ENCODE assay signal across 11 cellular contexts in genomic region chr10:130021373-130021950, GRCh38. TPM values are rescaled to one million over a fixed set of nuclear protein-coding genes. Genes with fewer than 3 reads are reported as not detected.
DNase-seq lines count a peak whose midpoint lies in the region; ATAC-seq and TF ChIP-seq lines count a peak whose summit lies in the region.
"Had no signal": no experiment of that assay in that cellular context is flagged by ENCODE, and none has a peak within 500 bp of the region (broad histone marks: within the 10 kb centered on the region; RNA-seq: fewer than 3 reads in every experiment).

No MANE protein-coding gene starts in this region.

- H3K9me3 Mint-ChIP-seq in endodermal cell = no peaks in the 10 kb centered on the region
- H3K9me3 Mint-ChIP-seq: CD4-positive, CD25-positive, alpha-beta regulatory T cell had no signal

- no peak overlapping the region for H3K27ac ChIP-seq in heart left ventricle
- H3K27ac ChIP-seq in right atrium auricular region = no peak overlapping the region
- no peak overlapping the region for H3K27ac ChIP-seq in foreskin keratinocyte
- H3K27ac ChIP-seq in spleen = no peak overlapping the region
- H3K27ac ChIP-seq in endodermal cell (ENCODE audit: low read depth, low read length) = no peak overlapping the region
- H3K27ac ChIP-seq: stomach had no signal

- H3K36me3 Mint-ChIP-seq in endodermal cell (ENCODE audit: low read depth) = no peaks in the 10 kb centered on the region
- H3K36me3 Mint-ChIP-seq: CD4-positive, CD25-positive, alpha-beta regulatory T cell had no signal

- H3K9me3 ChIP-seq in heart left ventricle (no peaks in the 10 kb centered on the region), right atrium auricular region (no peaks in the 10 kb centered on the region), spleen (no peaks in the 10 kb centered on the region), endodermal cell (ENCODE audit: control insufficient read depth, low read length) (no peaks in the 10 kb centered on the region)
- H3K9me3 ChIP-seq: stomach had no signal

- peaks cover 0 to 8% (median 0%) of the 10 kb centered on the region in 12 donors for H3K4me1 ChIP-seq in heart left ventricle
- H3K4me1 ChIP-seq in right atrium auricular region = no peaks in the 10 kb centered on the region
- peaks cover 5% of the 10 kb centered on the region for H3K4me1 ChIP-seq in foreskin keratinocyte
- H3K4me1 ChIP-seq in spleen = no peaks in the 10 kb centered on the region
- H3K4me1 ChIP-seq in endodermal cell (ENCODE audit: control insufficient read depth, insufficient read depth, low read length) = no peaks in the 10 kb centered on the region
- H3K4me1 ChIP-seq: stomach had no signal

- H3K36me3 ChIP-seq in heart left ventricle = no peaks in the 10 kb centered on the region
- no peaks in the 10 kb centered on the region for H3K36me3 ChIP-seq in right atrium auricular region
- no peaks in the 10 kb centered on the region for H3K36me3 ChIP-seq in spleen
- no peaks in the 10 kb centered on the region for H3K36me3 ChIP-seq in endodermal cell (ENCODE audit: control insufficient read depth, insufficient read depth, low read length)
- H3K36me3 ChIP-seq: stomach had no signal

- no peak overlapping the region for H3K4me3 Mint-ChIP-seq in endodermal cell
- H3K4me3 Mint-ChIP-seq: CD4-positive, CD25-positive, alpha-beta regulatory T cell had no signal

- H3K27me3 ChIP-seq in heart left ventricle = peaks cover 0 to 6% (median 0%) of the 10 kb centered on the region in 9 donors
- H3K27me3 ChIP-seq in right atrium auricular region = no peaks in the 10 kb centered on the region
- no peaks in the 10 kb centered on the region for H3K27me3 ChIP-seq in foreskin keratinocyte
- peaks cover 0 to 2% (median 0%) of the 10 kb centered on the region in 7 donors for H3K27me3 ChIP-seq in spleen (replicated peaks in 1 of 7)
- no peaks in the 10 kb centered on the region for H3K27me3 ChIP-seq in endodermal cell (ENCODE audit: control insufficient read depth, insufficient read depth, low read length, poor library complexity, severe bottlenecking)

- no peak overlapping the region for H3K9ac ChIP-seq in endodermal cell (ENCODE audit: extremely low read depth, low read length, poor library complexity, severe bottlenecking)

- no peaks in the 10 kb centered on the region for H3K4me1 Mint-ChIP-seq in endodermal cell

- peak in 1 of 5 donors; percentile 58 for DNase-seq in heart left ventricle
- DNase-seq in right atrium auricular region (ENCODE audit: low spot score) = no peak
- DNase-seq in RKO (ENCODE audit: low spot score) = peak; percentile 9
- DNase-seq in foreskin keratinocyte = peak; percentile 63 to 78
- no peak for DNase-seq in spleen
- DNase-seq in endodermal cell = no peak
- DNase-seq in putamen (ENCODE audit: low spot score) = no peak
- DNase-seq: CD4-positive, CD25-positive, alpha-beta regulatory T cell; cortex of kidney; stomach had no signal

- 72 to 76% (median 75%) methylated on average over 9 to 12 of the region's 12 CpGs for WGBS in heart left ventricle, 4 donors
- 71 to 77% (median 75%) methylated on average over 12 of the region's 12 CpGs for WGBS in spleen, 5 donors
- WGBS in endodermal cell (ENCODE audit: insufficient coverage in 1 of 2, insufficient read length in 1 of 2), 2 experiments = 93% methylated on average over 9 to 12 of the region's 12 CpGs

- no peak overlapping the region for H3K27ac Mint-ChIP-seq in endodermal cell
- H3K27ac Mint-ChIP-seq: CD4-positive, CD25-positive, alpha-beta regulatory T cell had no signal

- intact Hi-C loops in heart left ventricle (cut with DNase I) = no loop called here
- intact Hi-C loops in spleen (cut with DNase I; ENCODE audit: low total_unique reads) = no loop called here

- H3K4me3 ChIP-seq in heart left ventricle = no peak overlapping the region
- no peak overlapping the region for H3K4me3 ChIP-seq in right atrium auricular region
- H3K4me3 ChIP-seq in spleen = no peak overlapping the region
- H3K4me3 ChIP-seq in endodermal cell (ENCODE audit: low read length) = no peak overlapping the region
- H3K4me3 ChIP-seq: stomach had no signal

- ATAC-seq in heart left ventricle = peak in 3 of 4 donors; percentile 47 to 73 (median 51)
- peak; percentile 50 for ATAC-seq in foreskin keratinocyte
- ATAC-seq in GM21825 (IDR thresholded peaks at IDR 0.05; ENCODE audit: unreplicated experiment) = no peak

- H3K27me3 Mint-ChIP-seq in endodermal cell (ENCODE audit: insufficient read depth) = no peaks in the 10 kb centered on the region

- TF ChIP-seq POLR2A in heart left ventricle (IDR thresholded peaks at IDR 0.05) (no peak), spleen (IDR thresholded peaks at IDR 0.05) (no peak)

- TF ChIP-seq CTCF in heart left ventricle (IDR thresholded peaks at IDR 0.05) (no peak), right atrium auricular region (IDR thresholded peaks at IDR 0.05) (no peak), foreskin keratinocyte (conservative IDR thresholded peaks at IDR 0.05) (no peak), spleen (IDR thresholded peaks at IDR 0.05 in 8 of 11, conservative IDR thresholded peaks at IDR 0.05 in 3 of 11) (no peak), endodermal cell (conservative IDR thresholded peaks at IDR 0.05) (no peak)

RNA-seq across cellular contexts. Expression of gene EBF3, which starts 57.4 kb away (rescaled TPM):
- total RNA-seq in heart left ventricle (1 to 10 TPM; 3.6 to 8.8 (median 7.2) TPM), right atrium auricular region (1 to 10 TPM; 5.8 to 6.9 TPM), foreskin keratinocyte (0.03 and 0.04 TPM in 2 replicates), spleen (under 1 TPM in 1 of 7 donors, not detected in 6; 0.20 TPM), endodermal cell (1 to 10 TPM in 1 of 2 donors, under 1 TPM in 1; 0.44 to 2.0 TPM)
- polyA plus RNA-seq in heart left ventricle (1 to 10 TPM; 4.3 TPM), foreskin keratinocyte (0.02 TPM in 1 of 2 replicates, not detected in the other), spleen (under 1 TPM; 0.02 to 0.19 (median 0.08) TPM)
- polyA plus RNA-seq in endodermal cell (2013, experiment 1 of 2) = 20.8 TPM
- polyA plus RNA-seq in endodermal cell (2013, experiment 2 of 2) = 16.1 TPM
- total RNA-seq: CD4-positive, CD25-positive, alpha-beta regulatory T cell had no signal
- polyA plus RNA-seq: CD4-positive, CD25-positive, alpha-beta regulatory T cell had no signal

Comparison
In these comparisons a context has a peak if more than half of its experiments do, and no peak if none do; other contexts are left out.
1. DNase-seq: peak in RKO (single experiment) and foreskin keratinocyte (2 of 2); none in right atrium auricular region (single experiment), spleen (single experiment), endodermal cell (single experiment) and putamen (single experiment).